Comparison of ENCODE assay signal across 8 cellular contexts in genomic region chr10:79146611-79147130, GRCh38.
A peak's percentile ranks its signal among the peaks of the same experiment; 100 is the strongest.
DNase-seq lines count a peak whose midpoint lies in the region; ATAC-seq and TF ChIP-seq lines count a peak whose summit lies in the region.

No MANE protein-coding gene starts in this region.

- TF ChIP-seq CTCF in CD14-positive monocyte (IDR thresholded peaks at IDR 0.05) (no peak), progenitor cell of endocrine pancreas (IDR thresholded peaks at IDR 0.05; ENCODE audit: unreplicated experiment) (no peak)

- peaks cover 94% of the 10 kb centered on the region for H3K4me1 Mint-ChIP-seq in CD14-positive monocyte
- peaks cover 49% of the 10 kb centered on the region for H3K4me1 Mint-ChIP-seq in activated CD4-positive, alpha-beta memory T cell treated with anti-CD3 and anti-CD28 coated beads for 36 hours (ENCODE audit: low read depth)
- H3K4me1 Mint-ChIP-seq in progenitor cell of endocrine pancreas (ENCODE audit: low read depth), result peaks cover 23% of the 10 kb centered on the region

- ATAC-seq in Right ventricle myocardium superior (ENCODE audit: poor library complexity) (peak; percentile 35), HG02973 (IDR thresholded peaks at IDR 0.05; ENCODE audit: unreplicated experiment) (no peak)

- peak overlapping the region; percentile 87 to 98 (median 92) for H3K27ac Mint-ChIP-seq in CD14-positive monocyte
- H3K27ac Mint-ChIP-seq in activated CD4-positive, alpha-beta memory T cell treated with anti-CD3 and anti-CD28 coated beads for 36 hours, result peak overlapping the region; percentile 30
- peak overlapping the region; percentile 67 for H3K27ac Mint-ChIP-seq in progenitor cell of endocrine pancreas

- H3K4me3 Mint-ChIP-seq in CD14-positive monocyte (peak overlapping the region; percentile 37 to 64), progenitor cell of endocrine pancreas (ENCODE audit: low read depth) (no peak overlapping the region)
- no peak overlapping the region for H3K4me3 Mint-ChIP-seq in activated CD4-positive, alpha-beta memory T cell treated with anti-CD3 and anti-CD28 coated beads for 36 hours

- H3K36me3 Mint-ChIP-seq in CD14-positive monocyte (peaks cover 29 to 37% of the 10 kb centered on the region in 2 donors), progenitor cell of endocrine pancreas (ENCODE audit: insufficient read depth) (peaks cover 11% of the 10 kb centered on the region)
- H3K36me3 Mint-ChIP-seq in activated CD4-positive, alpha-beta memory T cell treated with anti-CD3 and anti-CD28 coated beads for 36 hours, result no peaks in the 10 kb centered on the region

- intact Hi-C loops in CD14-positive monocyte (cut with micrococcal nuclease) (no loop called here), Right ventricle myocardium superior (cut with DNase I) (loop anchor here (5.0 kb wide), 1 partner anchor 74 kb away; no protein-coding TSS in a partner anchor)
- intact Hi-C loops in activated CD4-positive, alpha-beta memory T cell treated with anti-CD3 and anti-CD28 coated beads for 36 hours (cut with micrococcal nuclease), result no loop called here

- H3K27me3 Mint-ChIP-seq in CD14-positive monocyte (ENCODE audit: low read depth in 3 of 3), result peaks cover 0 to 2% (median 0%) of the 10 kb centered on the region in 3 donors
- no peaks in the 10 kb centered on the region for H3K27me3 Mint-ChIP-seq in activated CD4-positive, alpha-beta memory T cell treated with anti-CD3 and anti-CD28 coated beads for 36 hours
- H3K27me3 Mint-ChIP-seq in progenitor cell of endocrine pancreas, result no peaks in the 10 kb centered on the region

- CTCF ChIA-PET in activated CD4-positive, alpha-beta memory T cell treated with anti-CD3 and anti-CD28 coated beads for 36 hours (lab: Charles Lee), result no interaction called here

- peaks cover 0 to 2% (median 0%) of the 10 kb centered on the region in 7 donors for H3K9me3 Mint-ChIP-seq in CD14-positive monocyte
- no peaks in the 10 kb centered on the region for H3K9me3 Mint-ChIP-seq in activated CD4-positive, alpha-beta memory T cell treated with anti-CD3 and anti-CD28 coated beads for 36 hours
- no peaks in the 10 kb centered on the region for H3K9me3 Mint-ChIP-seq in progenitor cell of endocrine pancreas (ENCODE audit: low read depth)

- POLR2A ChIA-PET in activated CD4-positive, alpha-beta memory T cell treated with anti-CD3 and anti-CD28 coated beads for 36 hours (lab: Charles Lee), result no interaction called here

- DNase-seq in CD14-positive monocyte (ENCODE audit: low spot score) (peak; percentile 71), Right ventricle myocardium superior (peak; percentile 82), progenitor cell of endocrine pancreas (ENCODE audit: low spot score, unreplicated experiment) (no peak), hepatic stellate cell (ENCODE audit: low spot score) (no peak)
- DNase-seq in activated CD4-positive, alpha-beta memory T cell treated with anti-CD3 and anti-CD28 coated beads for 36 hours, result peak; percentile 28
- no peak for DNase-seq in activated CD4-positive, CD25-positive, alpha-beta regulatory T cell treated with anti-CD3 and anti-CD28 coated beads, Interleukin-2, amount 50 U/mL, for 72 hours
- DNase-seq in stimulated activated CD4-positive, alpha-beta T cell treated with anti-CD3 and anti-CD28 coated beads, Interleukin-1b, Interleukin-23, amount 100 ng/mL, for 48 hours, result no peak

Comparison
In these comparisons a context has a peak if more than half of its experiments do, and no peak if none do; other contexts are left out.
1. DNase-seq: peak in CD14-positive monocyte (single experiment), activated CD4-positive, alpha-beta memory T cell treated with anti-CD3 and anti-CD28 coated beads for 36 hours (single experiment) and Right ventricle myocardium superior (single experiment); none in progenitor cell of endocrine pancreas (single experiment), hepatic stellate cell (single experiment), activated CD4-positive, CD25-positive, alpha-beta regulatory T cell treated with anti-CD3 and anti-CD28 coated beads, Interleukin-2, amount 50 U/mL, for 72 hours (single experiment) and stimulated activated CD4-positive, alpha-beta T cell treated with anti-CD3 and anti-CD28 coated beads, Interleukin-1b, Interleukin-23, amount 100 ng/mL, for 48 hours (single experiment).
2. H3K27ac Mint-ChIP-seq: peak in every context shown above with its lines; median percentile 92 in CD14-positive monocyte; 67 in progenitor cell of endocrine pancreas; 30 in activated CD4-positive, alpha-beta memory T cell treated with anti-CD3 and anti-CD28 coated beads for 36 hours.
3. H3K4me3 Mint-ChIP-seq: peak in CD14-positive monocyte (2 of 2); none in activated CD4-positive, alpha-beta memory T cell treated with anti-CD3 and anti-CD28 coated beads for 36 hours (single experiment) and progenitor cell of endocrine pancreas (single experiment).